9 cellular contexts compared by ENCODE assay signal in genomic region chr20:14189794-14190402, GRCh38.
DNase-seq lines count a peak whose midpoint lies in the region; ATAC-seq and TF ChIP-seq lines count a peak whose summit lies in the region.
"Had no signal": no experiment of that assay in that cellular context is flagged by ENCODE, and none has a peak within 500 bp of the region (broad histone marks: within the 10 kb centered on the region; RNA-seq: fewer than 3 reads in every experiment).

No MANE protein-coding gene starts in this region.

- no peaks in the 10 kb centered on the region for H4K20me1 ChIP-seq in MM.1S (ENCODE audit: insufficient read depth, low read length)

- no peaks in the 10 kb centered on the region for H3K4me1 ChIP-seq in MM.1S (ENCODE audit: low read length)
- no peaks in the 10 kb centered on the region for H3K4me1 ChIP-seq in liver (ENCODE audit: control insufficient read depth in 4 of 4, insufficient read depth in 4 of 4, low read length in 3 of 4)
- no peaks in the 10 kb centered on the region for H3K4me1 ChIP-seq in psoas muscle

- no peaks in the 10 kb centered on the region for H3K79me2 ChIP-seq in MM.1S (ENCODE audit: low read length)

- H3K27me3 ChIP-seq in MM.1S (replicated peaks; ENCODE audit: insufficient read depth, low read length) (no peaks in the 10 kb centered on the region), liver (ENCODE audit: control insufficient read depth in 4 of 4, insufficient read depth in 4 of 4, low read length in 3 of 4) (no peaks in the 10 kb centered on the region), psoas muscle (ENCODE audit: insufficient read depth in 3 of 3, low read length in 2 of 3) (no peaks in the 10 kb centered on the region)

- H3K9ac ChIP-seq in MM.1S (ENCODE audit: low read length) (no peak overlapping the region), liver (ENCODE audit: low read depth in 1 of 2, low read length in 2 of 2) (no peak overlapping the region)

- no peak overlapping the region for H2AFZ ChIP-seq in MM.1S (ENCODE audit: low read length)

- H3F3A ChIP-seq in MM.1S (ENCODE audit: insufficient read depth, low read length), result no peaks in the 10 kb centered on the region

- TF ChIP-seq CTCF in MM.1S (IDR thresholded peaks at IDR 0.05; ENCODE audit: low read length) (peak; percentile 50), VCaP (conservative IDR thresholded peaks at IDR 0.05) (peak; percentile 77), liver (IDR thresholded peaks at IDR 0.05; ENCODE audit: low read depth, low read length, missing input control) (no peak), psoas muscle (IDR thresholded peaks at IDR 0.05) (no peak)

- H3K9me3 ChIP-seq in MM.1S (replicated peaks; ENCODE audit: insufficient read depth, low read length) (no peaks in the 10 kb centered on the region), liver (ENCODE audit: control insufficient read depth in 4 of 4, low read length in 3 of 4) (no peaks in the 10 kb centered on the region), psoas muscle (no peaks in the 10 kb centered on the region)

- no peak overlapping the region for H3K4me2 ChIP-seq in MM.1S (ENCODE audit: low read depth, low read length)

- no peaks in the 10 kb centered on the region for H3K9me2 ChIP-seq in MM.1S (replicated peaks; ENCODE audit: insufficient read depth, low read length)

- H3K4me3 ChIP-seq in MM.1S (ENCODE audit: low read length), result no peak overlapping the region
- H3K4me3 ChIP-seq in liver (ENCODE audit: low read depth in 1 of 3, low read length in 3 of 3), result no peak overlapping the region
- H3K4me3 ChIP-seq in psoas muscle, result no peak overlapping the region

- DNase-seq in DMS114 treated with DMSO at 0.1 percent for 48 hours (lab: John Stamatoyannopoulos, UW; ENCODE audit: unreplicated experiment) (peak; percentile 7), MM.1S (peak; percentile 46), islet precursor cell (no peak), psoas muscle (no peak)
- DNase-seq in stimulated activated CD4-positive, alpha-beta T cell treated with anti-CD3 and anti-CD28 coated beads, Interleukin-2, amount 100 ng/mL, for 48 hours, result no peak
- DNase-seq: activated CD8-positive, alpha-beta T cell treated with anti-CD3 and anti-CD28 coated beads, Interleukin-2, amount 10 ng/mL, durations not matched to agents 7 days and 5 days had no signal

- intact Hi-C loops in psoas muscle (cut with DNase I), result no loop called here

- WGBS in liver, result 33% methylated on average over 1 of the region's 1 CpG
- WGBS in psoas muscle, 3 donors, result 43 to 48% (median 46%) methylated on average over 1 of the region's 1 CpG

- TF ChIP-seq RAD21 in liver (IDR thresholded peaks at IDR 0.05), result peak; percentile 69

- ATAC-seq in psoas muscle (no peak), HG02938 (IDR thresholded peaks at IDR 0.05; ENCODE audit: unreplicated experiment) (no peak)
- ATAC-seq: activated CD8-positive, alpha-beta T cell treated with anti-CD3 and anti-CD28 coated beads, Interleukin-2, amount 10 ng/mL, durations not matched to agents 7 days and 5 days had no signal

- H3K27ac ChIP-seq in MM.1S (ENCODE audit: low read length), result no peak overlapping the region
- no peak overlapping the region for H3K27ac ChIP-seq in VCaP
- H3K27ac ChIP-seq in liver (ENCODE audit: low read depth in 1 of 2, low read length in 2 of 2), result no peak overlapping the region
- no peak overlapping the region for H3K27ac ChIP-seq in psoas muscle

- no peaks in the 10 kb centered on the region for H3K36me3 ChIP-seq in MM.1S (replicated peaks; ENCODE audit: insufficient read depth, low read length)
- no peaks in the 10 kb centered on the region for H3K36me3 ChIP-seq in liver (ENCODE audit: control insufficient read depth in 4 of 4, insufficient read depth in 3 of 4, low read depth in 1 of 4, low read length in 3 of 4)
- H3K36me3 ChIP-seq in psoas muscle (ENCODE audit: insufficient read depth in 1 of 2, low read depth in 1 of 2), result no peaks in the 10 kb centered on the region

TF ChIP-seq in liver, 16 proteins besides CTCF, POLR2A, EP300 and RAD21:
- TF ChIP-seq YY1 (IDR thresholded peaks at IDR 0.05) (peak; percentile 27), GABPA (IDR thresholded peaks at IDR 0.05 in 1 of 2, conservative IDR thresholded peaks at IDR 0.05 in 1 of 2) (no peak)

Comparison
In these comparisons a context has a peak if more than half of its experiments do, and no peak if none do; other contexts are left out.
1. DNase-seq: peak in DMS114 treated with DMSO at 0.1 percent for 48 hours (single experiment) and MM.1S (single experiment); none in stimulated activated CD4-positive, alpha-beta T cell treated with anti-CD3 and anti-CD28 coated beads, Interleukin-2, amount 100 ng/mL, for 48 hours (0 of 2), islet precursor cell (single experiment) and psoas muscle (0 of 2).
2. CTCF ChIP-seq: peak in MM.1S (single experiment) and VCaP (single experiment); none in liver (single experiment) and psoas muscle (single experiment).